Comparison of ENCODE assay signal across 22 cellular contexts in the genomic region with DNA sequence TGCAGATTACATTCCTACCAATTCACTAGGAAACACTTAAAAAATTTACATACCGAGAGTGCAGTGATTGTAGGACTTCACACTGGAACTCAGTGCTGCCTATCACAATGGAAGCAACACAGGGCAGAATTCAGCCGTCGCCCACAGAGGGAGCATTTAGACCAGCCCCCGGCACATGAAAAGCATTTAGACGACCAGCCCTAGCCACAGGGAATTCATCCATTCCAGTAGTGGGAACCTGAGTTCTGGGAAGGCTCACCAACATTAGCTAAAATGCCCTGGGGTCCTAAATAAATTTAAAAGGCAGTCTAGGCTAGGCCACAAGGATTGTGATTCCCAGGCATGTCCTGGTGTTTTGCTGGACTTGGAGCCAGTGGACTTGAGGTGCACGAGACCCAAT.
DNase-seq lines count a peak whose midpoint lies in the region; ATAC-seq, FAIRE-seq and TF ChIP-seq lines count a peak whose summit lies in the region.
"Had no signal": no experiment of that assay in that cellular context is flagged by ENCODE, and none has a peak within 500 bp of the region (broad histone marks: within the 10 kb centered on the region; RNA-seq: fewer than 3 reads in every experiment).

No MANE protein-coding gene starts in this region.

- H3K9me3 ChIP-seq in HUES6 (ENCODE audit: control insufficient read depth, insufficient read depth, low read depth, low read length) (peaks cover 9% of the 10 kb centered on the region; the same call in 1 of the 2 replicates), H1 (ENCODE audit: insufficient read depth in 2 of 2, low read depth in 1 of 2, low read length in 1 of 2) (0 out of 4 replicates have a peak, but pooled peaks cover 0 to 4% of the 10 kb centered on the region in 2 experiments), pancreas (no peaks in the 10 kb centered on the region)
- H3K9me3 ChIP-seq: BE2C, SJSA1 had no signal

- TF ChIP-seq EP300 in H1 (IDR thresholded peaks at IDR 0.05; ENCODE audit: borderline replicate concordance in 1 of 2, low read depth in 2 of 2, low read length in 2 of 2) = no peak

- no peaks in the 10 kb centered on the region for H4K20me1 ChIP-seq in H1 (replicated peaks in 1 of 2; ENCODE audit: control insufficient read depth in 1 of 2, insufficient read depth in 2 of 2, low read length in 2 of 2)

- peak overlapping the region; percentile 4 for H4K5ac ChIP-seq in H1 (ENCODE audit: insufficient read length, low read depth, low read length)

- no peaks in the 10 kb centered on the region for H3K23me2 ChIP-seq in H1 (ENCODE audit: low read depth, low read length)

- H3K56ac ChIP-seq in H1 (replicated peaks; ENCODE audit: insufficient read length, low read depth, low read length) = no peak overlapping the region

- H2AFZ ChIP-seq in H1 (ENCODE audit: low read length) = peak overlapping the region; percentile 91

- no peak overlapping the region for H4K8ac ChIP-seq in H1 (ENCODE audit: extremely low read depth, insufficient read depth, low read length)

- H3K4ac ChIP-seq in H1 (replicated peaks; ENCODE audit: insufficient read length, low read depth, low read length) = no peak overlapping the region

- no peak overlapping the region; the same call in 1 of the 2 replicates for H2BK15ac ChIP-seq in H1 (ENCODE audit: low read length)

- ATAC-seq in GM19324 (IDR thresholded peaks at IDR 0.05; ENCODE audit: low FRiP score, unreplicated experiment) (no peak), pancreas (no peak)

- no peaks in the 10 kb centered on the region for H3K27me3 ChIP-seq in HUES6 (ENCODE audit: control insufficient read depth, insufficient read depth, low read length)
- no peaks in the 10 kb centered on the region for H3K27me3 ChIP-seq in H1 (replicated peaks in 1 of 4; ENCODE audit: control insufficient read depth in 3 of 4, extremely low read depth in 1 of 4, insufficient read depth in 3 of 4, low read length in 3 of 4)
- no peaks in the 10 kb centered on the region for H3K27me3 ChIP-seq in pancreas
- H3K27me3 ChIP-seq: BE2C had no signal

- H3K27ac ChIP-seq in HUES6 (ENCODE audit: low read depth, low read length) (0 out of 2 replicates have a peak overlapping the region, but pooled peaks have one; percentile 4), H1 (ENCODE audit: low read depth, low read length) (no peak overlapping the region), pancreas (no peak overlapping the region)
- H3K27ac ChIP-seq: HL-60, SJSA1 had no signal

- no peak overlapping the region for H2BK20ac ChIP-seq in H1 (ENCODE audit: low read length)

- peak overlapping the region; percentile 65; the same call in 1 of the 2 replicates for H2BK12ac ChIP-seq in H1 (ENCODE audit: low read depth, low read length)

- H3K23ac ChIP-seq in H1 (ENCODE audit: insufficient read length) = no peak overlapping the region

- TF ChIP-seq RAD21 in H1 (IDR thresholded peaks at IDR 0.05 in 1 of 2, conservative IDR thresholded peaks at IDR 0.05 in 1 of 2; ENCODE audit: low read depth in 2 of 2, low read length in 2 of 2) = peak; percentile 35 to 37

- H3K36me3 ChIP-seq in HUES6 (ENCODE audit: control insufficient read depth, insufficient read depth, low read length) (no peaks in the 10 kb centered on the region), H1 (ENCODE audit: control insufficient read depth in 2 of 4, insufficient read depth in 4 of 4, low read length in 3 of 4) (no peaks in the 10 kb centered on the region), pancreas (no peaks in the 10 kb centered on the region)
- H3K36me3 ChIP-seq: BE2C, SJSA1 had no signal

- no peak overlapping the region for H3K14ac ChIP-seq in H1 (ENCODE audit: insufficient read length)

- peak; percentile 58 for DNase-seq in ELF-1 (ENCODE audit: low read depth, low spot score)
- peak in 1 of 2 experiments; percentile 33 for DNase-seq in H1 (ENCODE audit: low read depth in 1 of 2, low spot score in 2 of 2)
- peak; percentile 93 for DNase-seq in islet precursor cell
- DNase-seq in OCI-M2 (lab: John Stamatoyannopoulos, UW; ENCODE audit: unreplicated experiment) = no peak
- no peak for DNase-seq in pancreas
- no peak for DNase-seq in hepatic stellate cell (ENCODE audit: low spot score)
- DNase-seq: 8988T; ACHN; BE2C; Calu3; CD8-positive, alpha-beta memory T cell; DMS79 treated with DMSO at 0.1 percent for 48 hours; HCEC 1CT; NCI-H1048; NCI-H1694; Right ventricle myocardium superior; RPMI8226 had no signal

- WGBS in H1 (ENCODE audit: extremely low coverage in 1 of 2, insufficient coverage in 1 of 2, insufficient read length in 1 of 2, insufficient replicate concordance in 2 of 2, low coverage in 1 of 2, low lambda C conversion rate in 2 of 2, missing lambda C conversion rate in 1 of 2), 2 experiments = 49% methylated on average over 6 of the region's 6 CpGs; no CpG with 5 or more reads in 1 of the 2 experiments
- WGBS in pancreas, 2 donors = 87 to 92% methylated on average over 6 of the region's 6 CpGs

- H2BK5ac ChIP-seq in H1 (ENCODE audit: low read depth, low read length) = no peak overlapping the region

- H4K91ac ChIP-seq in H1 (replicated peaks; ENCODE audit: insufficient read length, low read length) = no peak overlapping the region

- no peaks in the 10 kb centered on the region for H3K79me2 ChIP-seq in H1 (ENCODE audit: control insufficient read depth in 1 of 2, insufficient read depth in 2 of 2, low read length in 2 of 2)

- intact Hi-C loops in pancreas (cut with DNase I) = no loop called here

- no peak overlapping the region for H2AK5ac ChIP-seq in H1 (ENCODE audit: low read depth, low read length)

- TF ChIP-seq POLR2A in H1 (IDR thresholded peaks at IDR 0.05; ENCODE audit: control extremely low read depth in 1 of 2, low read depth in 2 of 2, low read length in 2 of 2) = no peak

- H3K9ac ChIP-seq in HUES6 (ENCODE audit: low read length) = no peak overlapping the region
- H3K9ac ChIP-seq in H1 (replicated peaks in 1 of 4; ENCODE audit: extremely low read depth in 1 of 4, low read depth in 3 of 4, low read length in 3 of 4) = no peak overlapping the region

- no peak overlapping the region for H3K18ac ChIP-seq in H1 (ENCODE audit: extremely low read depth, low read length)

- peaks cover 7% of the 10 kb centered on the region for H3K4me1 ChIP-seq in HUES6 (ENCODE audit: control insufficient read depth, insufficient read depth, low read length)
- peaks cover 0 to 6% (median 4%) of the 10 kb centered on the region in 4 experiments; a peak in 5 of 7 replicates for H3K4me1 ChIP-seq in H1 (replicated peaks in 1 of 4; ENCODE audit: control insufficient read depth in 3 of 4, insufficient read depth in 4 of 4, low read length in 3 of 4)
- H3K4me1 ChIP-seq in pancreas = no peaks in the 10 kb centered on the region
- H3K4me1 ChIP-seq: SJSA1 had no signal

- H3K4me3 ChIP-seq in HUES6 (ENCODE audit: low read depth, low read length) = no peak overlapping the region
- no peak overlapping the region for H3K4me3 ChIP-seq in H1 (ENCODE audit: extremely low read depth in 1 of 4, insufficient read depth in 2 of 4, low read depth in 3 of 4, low read length in 4 of 4)
- H3K4me3 ChIP-seq in pancreas = no peak overlapping the region
- H3K4me3 ChIP-seq: SJSA1 had no signal

- no peak overlapping the region for H2BK120ac ChIP-seq in H1 (replicated peaks; ENCODE audit: low read depth, low read length)

- POLR2A ChIA-PET in H1 (lab: Charles Lee; ENCODE audit: partially characterized antibody) = no interaction called here

- peak in 2 of 3 experiments; percentile 20 to 35; a peak in 2 of 4 replicates for TF ChIP-seq CTCF in H1 (IDR thresholded peaks at IDR 0.05; ENCODE audit: control extremely low read depth in 1 of 3, insufficient read depth in 1 of 3, low read depth in 1 of 3, low read length in 3 of 3)
- TF ChIP-seq CTCF in pancreas (IDR thresholded peaks at IDR 0.05) = no peak

- CTCF ChIA-PET in H1 (lab: Charles Lee; ENCODE audit: partially characterized antibody) = interaction anchor here (0.7 to 1.6 kb wide), 6 partner anchors 13 to 96 kb away, joined by 3 to 5 read pairs (median 4); no protein-coding TSS in a partner anchor

- FAIRE-seq in H1 (lab: Jason Lieb, UNC) = no peak
- FAIRE-seq in pancreas (lab: Jason Lieb, UNC) = no peak
- FAIRE-seq: GM12892 had no signal

- H3K4me2 ChIP-seq in H1 (ENCODE audit: insufficient read depth in 1 of 2, low read depth in 2 of 2, low read length in 2 of 2) = peak overlapping the region; percentile 30 to 31; a peak in 2 of 4 replicates

- no peaks in the 10 kb centered on the region for H3K79me1 ChIP-seq in H1 (ENCODE audit: low read depth, low read length)

TF ChIP-seq in H1, 55 proteins besides CTCF, POLR2A, EP300 and RAD21:
- TF ChIP-seq TAF1 (IDR thresholded peaks at IDR 0.05; ENCODE audit: low read depth, low read length) (no peak), SAP30 (IDR thresholded peaks at IDR 0.05; ENCODE audit: insufficient read depth, insufficient replicate concordance, low read length) (no peak), BACH1 (IDR thresholded peaks at IDR 0.05; ENCODE audit: low read length) (no peak), YY1 (IDR thresholded peaks at IDR 0.05; ENCODE audit: low read depth, low read length) (no peak), TBP (IDR thresholded peaks at IDR 0.05; ENCODE audit: low read depth, low read length) (no peak), RNF2 (IDR thresholded peaks at IDR 0.05; ENCODE audit: borderline replicate concordance, low read depth, low read length, missing control alignments, poor library complexity, severe bottlenecking) (no peak), SIX5 (IDR thresholded peaks at IDR 0.05; ENCODE audit: low read depth, low read length) (no peak), KDM1A (IDR thresholded peaks at IDR 0.05; ENCODE audit: borderline replicate concordance, low read length) (no peak)
- TF ChIP-seq, protein P1, sequence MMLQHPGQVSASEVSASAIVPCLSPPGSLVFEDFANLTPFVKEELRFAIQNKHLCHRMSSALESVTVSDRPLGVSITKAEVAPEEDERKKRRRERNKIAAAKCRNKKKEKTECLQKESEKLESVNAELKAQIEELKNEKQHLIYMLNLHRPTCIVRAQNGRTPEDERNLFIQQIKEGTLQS (IDR thresholded peaks at IDR 0.05; ENCODE audit: insufficient read depth, low read depth, low read length) = no peak
- TF ChIP-seq, protein P2, sequence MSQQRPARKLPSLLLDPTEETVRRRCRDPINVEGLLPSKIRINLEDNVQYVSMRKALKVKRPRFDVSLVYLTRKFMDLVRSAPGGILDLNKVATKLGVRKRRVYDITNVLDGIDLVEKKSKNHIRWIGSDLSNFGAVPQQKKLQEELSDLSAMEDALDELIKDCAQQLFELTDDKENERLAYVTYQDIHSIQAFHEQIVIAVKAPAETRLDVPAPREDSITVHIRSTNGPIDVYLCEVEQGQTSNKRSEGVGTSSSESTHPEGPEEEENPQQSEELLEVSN (IDR thresholded peaks at IDR 0.05) = no peak

Comparison
In these comparisons a context has a peak if more than half of its experiments do, and no peak if none do; other contexts are left out.
1. DNase-seq: peak in ELF-1 (single experiment) and islet precursor cell (single experiment); none in OCI-M2 (single experiment), pancreas (0 of 6) and hepatic stellate cell (single experiment).
2. CTCF ChIP-seq: peak in H1 (2 of 3); none in pancreas (0 of 4).